ENCODE assay signal across 11 cellular contexts in the genomic region with DNA sequence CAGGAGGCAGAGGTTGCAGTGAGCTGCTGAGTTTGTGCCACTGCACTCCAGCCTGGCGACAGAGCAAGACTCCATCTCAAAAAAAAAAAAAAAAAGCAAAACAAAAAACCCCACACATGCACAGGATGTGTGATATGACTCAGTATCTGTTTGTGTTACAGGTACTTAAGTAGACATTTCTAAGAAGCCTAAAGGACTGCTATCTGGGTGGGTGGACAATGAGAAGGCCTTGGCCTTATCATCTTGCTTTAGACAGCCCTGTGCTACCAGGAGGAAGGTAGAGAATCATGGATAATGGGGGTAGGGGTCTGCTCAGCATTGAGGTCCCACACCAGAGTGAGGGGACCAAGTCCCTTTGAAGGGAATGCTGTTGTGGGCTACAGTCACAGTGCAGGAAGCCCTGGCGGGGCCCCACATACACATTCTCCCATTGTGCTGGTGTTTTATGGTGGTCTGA. TPM values are rescaled to one million over a fixed set of nuclear protein-coding genes. Genes with fewer than 3 reads are reported as not detected.
A peak's percentile ranks its signal among the peaks of the same experiment; 100 is the strongest.
DNase-seq lines count a peak whose midpoint lies in the region; ATAC-seq and TF ChIP-seq lines count a peak whose summit lies in the region.
"Had no signal": no experiment of that assay in that cellular context is flagged by ENCODE, and none has a peak within 500 bp of the region (broad histone marks: within the 10 kb centered on the region; RNA-seq: fewer than 3 reads in every experiment).

No MANE protein-coding gene starts in this region.

- in situ Hi-C loops in KBM-7 (cut with MboI; ENCODE audit: low pct_unique_long_range_greater_than_20kb, low sequenced_read_pairs) = no loop called here

- POLR2A ChIA-PET in T-cell (lab: Charles Lee) = interaction anchor here (0.6 to 0.7 kb wide), 3 partner anchors 12 to 1118 kb away, joined by 4 to 6 read pairs (median 5); no protein-coding TSS in a partner anchor

- no peaks in the 10 kb centered on the region for H3K9me3 ChIP-seq in colonic mucosa
- H3K9me3 ChIP-seq: ascending aorta had no signal

- H3K4me3 Mint-ChIP-seq in T-cell = peak overlapping the region; percentile 77 to 82 (median 80)
- H3K4me3 Mint-ChIP-seq: neural crest cell had no signal

- peak; percentile 51 to 60 (median 58) for ATAC-seq in T-cell (replicated peaks in 1 of 4)

- no peak for TF ChIP-seq CTCF in colonic mucosa (IDR thresholded peaks at IDR 0.05)

- intact Hi-C loops in colonic mucosa (cut with DNase I) = no loop called here

- H3K4me1 ChIP-seq in colonic mucosa = no peaks in the 10 kb centered on the region

- no peaks in the 10 kb centered on the region for H3K27me3 ChIP-seq in colonic mucosa
- H3K27me3 ChIP-seq: ascending aorta had no signal

- DNase-seq in ELR (ENCODE audit: low read depth) = peak; percentile 53
- peak; percentile 41 for DNase-seq in GM19238 (ENCODE audit: insufficient read length, low spot score)
- peak in 6 of 34 experiments; percentile 21 to 56 (median 34) for DNase-seq in T-cell
- DNase-seq in kidney tubule cell (ENCODE audit: low spot score) = peak; percentile 10
- DNase-seq in colonic mucosa = no peak
- no peak for DNase-seq in NCI-H1694 (lab: John Stamatoyannopoulos, UW)
- no peak for DNase-seq in KBM-7
- DNase-seq in HK-2 (ENCODE audit: unreplicated experiment) = no peak
- DNase-seq: NCI-H510A had no signal

- peaks cover 46% of the 10 kb centered on the region for H3K36me3 Mint-ChIP-seq in T-cell

- peaks cover 75 to 95% (median 91%) of the 10 kb centered on the region in 3 donors for H3K4me1 Mint-ChIP-seq in T-cell
- H3K4me1 Mint-ChIP-seq: neural crest cell had no signal

- peaks cover 18% of the 10 kb centered on the region for H3K36me3 ChIP-seq in colonic mucosa

- CTCF ChIA-PET in T-cell (lab: Charles Lee) = no interaction called here

- H3K9ac ChIP-seq in colonic mucosa (ENCODE audit: low read depth in 2 of 2, low read length in 2 of 2) = no peak overlapping the region

- H3K4me3 ChIP-seq in colonic mucosa = no peak overlapping the region
- H3K4me3 ChIP-seq: ascending aorta had no signal

- H3K27me3 Mint-ChIP-seq in T-cell = no peaks in the 10 kb centered on the region

- no peak overlapping the region for H3K27ac ChIP-seq in colonic mucosa
- H3K27ac ChIP-seq: ascending aorta had no signal

- H3K9me3 Mint-ChIP-seq in T-cell = no peaks in the 10 kb centered on the region
- H3K9me3 Mint-ChIP-seq: neural crest cell had no signal

- peak overlapping the region; percentile 98 to 100 for H3K27ac Mint-ChIP-seq in T-cell

RNA-seq across cellular contexts. Expression of a gene that starts 26.7 kb away (rescaled TPM):
- total RNA-seq in T-cell (10 to 100 TPM in 4 of 5 donors, 1 to 10 TPM in 1; 7.3 to 18.3 (median 11.1) TPM), colonic mucosa (1 to 10 TPM; 1.3 to 1.4 TPM)

RNA-seq across cellular contexts. Expression of a gene that starts 57.6 kb away (rescaled TPM):
- total RNA-seq in T-cell = 10 to 100 TPM; 37.2 to 84.9 (median 70.8) TPM
- 10 to 100 TPM; 34.2 to 36.7 TPM for total RNA-seq in colonic mucosa

Comparison
In these comparisons a context has a peak if more than half of its experiments do, and no peak if none do; other contexts are left out.
1. DNase-seq: peak in ELR (single experiment), GM19238 (single experiment) and kidney tubule cell (single experiment); none in colonic mucosa (single experiment), NCI-H1694 (single experiment), KBM-7 (single experiment) and HK-2 (single experiment).